18 cellular contexts compared by ENCODE assay signal in genomic region chr9:107173422-107174180, GRCh38.
DNase-seq lines count a peak whose midpoint lies in the region; ATAC-seq lines count a peak whose summit lies in the region.
"Had no signal": no experiment of that assay in that cellular context is flagged by ENCODE, and none has a peak within 500 bp of the region (broad histone marks: within the 10 kb centered on the region; RNA-seq: fewer than 3 reads in every experiment).

No MANE protein-coding gene starts in this region.

- peak overlapping the region; percentile 3 for H3K27ac Mint-ChIP-seq in T-helper 1 cell treated with Interleukin-12 subunit alpha and Interleukin-12 subunit beta and Interleukin-4 antibody, amounts not matched to agents 30 μg/mL and 1 μg/mL, for 36 hours
- H3K27ac Mint-ChIP-seq: activated CD8-positive, alpha-beta T cell treated with anti-CD3 and anti-CD28 coated beads for 36 hours; HFFc6 had no signal

- peak; percentile 23 for DNase-seq in Daoy (ENCODE audit: low read depth)
- peak; percentile 62 for DNase-seq in kidney tubule cell (ENCODE audit: low spot score)
- DNase-seq in 8988T = no peak
- no peak for DNase-seq in NCI-H82 treated with DMSO at 0.1 percent for 48 hours (lab: John Stamatoyannopoulos, UW; ENCODE audit: unreplicated experiment)
- DNase-seq: activated gamma-delta T cell treated with Interleukin-2 at 50 U/mL for 16 hours, COR-L47, HFFc6, mammary epithelial cell, NCI-H1048, NCI-H2107, NCI-H774, substantia nigra had no signal

- no peaks in the 10 kb centered on the region for H3K9me3 Mint-ChIP-seq in T-helper 1 cell treated with Interleukin-12 subunit alpha and Interleukin-12 subunit beta and Interleukin-4 antibody, amounts not matched to agents 30 μg/mL and 1 μg/mL, for 36 hours
- H3K9me3 Mint-ChIP-seq: activated CD8-positive, alpha-beta T cell treated with anti-CD3 and anti-CD28 coated beads for 36 hours; HFFc6; neural crest cell had no signal

- ATAC-seq in GM18868 (IDR thresholded peaks at IDR 0.05; ENCODE audit: unreplicated experiment) = peak; percentile 18
- no peak for ATAC-seq in GM21786 (IDR thresholded peaks at IDR 0.05; ENCODE audit: unreplicated experiment)
- ATAC-seq in HG03469 (IDR thresholded peaks at IDR 0.05; ENCODE audit: unreplicated experiment) = no peak

- H3K4me3 Mint-ChIP-seq in T-helper 1 cell treated with Interleukin-12 subunit alpha and Interleukin-12 subunit beta and Interleukin-4 antibody, amounts not matched to agents 30 μg/mL and 1 μg/mL, for 36 hours = no peak overlapping the region
- H3K4me3 Mint-ChIP-seq: activated CD8-positive, alpha-beta T cell treated with anti-CD3 and anti-CD28 coated beads for 36 hours; HFFc6; neural crest cell had no signal

- peaks cover 3% of the 10 kb centered on the region for H3K27me3 Mint-ChIP-seq in T-helper 1 cell treated with Interleukin-12 subunit alpha and Interleukin-12 subunit beta and Interleukin-4 antibody, amounts not matched to agents 30 μg/mL and 1 μg/mL, for 36 hours (ENCODE audit: low read depth)

- H3K36me3 Mint-ChIP-seq in T-helper 1 cell treated with Interleukin-12 subunit alpha and Interleukin-12 subunit beta and Interleukin-4 antibody, amounts not matched to agents 30 μg/mL and 1 μg/mL, for 36 hours (ENCODE audit: low read depth) = no peaks in the 10 kb centered on the region

- H3K4me1 Mint-ChIP-seq in T-helper 1 cell treated with Interleukin-12 subunit alpha and Interleukin-12 subunit beta and Interleukin-4 antibody, amounts not matched to agents 30 μg/mL and 1 μg/mL, for 36 hours (ENCODE audit: low read depth) = peaks cover 17% of the 10 kb centered on the region

Comparison
In these comparisons a context has a peak if more than half of its experiments do, and no peak if none do; other contexts are left out.
1. DNase-seq: peak in Daoy (single experiment) and kidney tubule cell (single experiment); none in 8988T (single experiment) and NCI-H82 treated with DMSO at 0.1 percent for 48 hours (single experiment).